ENCODE assay signal across 15 cellular contexts in the genomic region with DNA sequence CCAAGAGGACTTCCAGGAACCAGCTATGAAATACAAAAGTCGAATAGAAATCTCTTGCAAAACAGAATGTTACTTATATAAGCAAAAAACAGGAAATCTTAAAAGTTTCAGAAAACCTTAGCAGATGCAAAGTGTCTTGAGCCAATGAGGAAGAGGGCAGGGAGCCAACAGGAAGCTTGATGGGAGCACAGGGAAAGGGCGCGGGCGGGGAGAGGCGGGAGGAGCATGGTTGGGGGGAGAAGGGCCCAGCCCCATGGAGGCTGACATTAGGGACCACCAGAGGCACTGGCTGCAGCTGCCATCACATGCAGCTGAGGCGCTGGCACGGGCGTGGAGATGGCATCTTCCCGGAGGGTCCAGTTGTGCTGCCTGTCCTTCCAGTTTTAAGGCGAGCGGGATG.
DNase-seq lines count a peak whose midpoint lies in the region; ATAC-seq and TF ChIP-seq lines count a peak whose summit lies in the region.
"Had no signal": no experiment of that assay in that cellular context is flagged by ENCODE, and none has a peak within 500 bp of the region (broad histone marks: within the 10 kb centered on the region; RNA-seq: fewer than 3 reads in every experiment).

No MANE protein-coding gene starts in this region.

- H3K4me3 Mint-ChIP-seq in activated CD4-positive, alpha-beta T cell treated with anti-CD3 and anti-CD28 coated beads, Interleukin-2, amount 10 ng/mL, durations not matched to agents 7 days and 5 days, result no peak overlapping the region

- peak in 3 of 4 donors; percentile 63 to 91 (median 66) for ATAC-seq in heart left ventricle

- no peak overlapping the region for H3K4me3 ChIP-seq in LNCaP clone FGC (ENCODE audit: low read depth, low read length)
- no peak overlapping the region for H3K4me3 ChIP-seq in heart left ventricle
- H3K4me3 ChIP-seq in lower leg skin (ENCODE audit: low read depth, poor library complexity, severe bottlenecking), result no peak overlapping the region
- H3K4me3 ChIP-seq in testis, result no peak overlapping the region
- no peak overlapping the region for H3K4me3 ChIP-seq in A673 (ENCODE audit: low read depth, low read length, poor library complexity, severe bottlenecking)
- H3K4me3 ChIP-seq: MG63 had no signal

- H3K36me3 ChIP-seq in heart left ventricle (no peaks in the 10 kb centered on the region), testis (ENCODE audit: low read depth, missing control alignments) (no peaks in the 10 kb centered on the region), A673 (ENCODE audit: insufficient read depth, low read length, poor library complexity, severe bottlenecking) (no peaks in the 10 kb centered on the region)
- H3K36me3 ChIP-seq: MG63 had no signal

- 46 to 63% (median 54%) methylated on average over 11 of the region's 11 CpGs for WGBS in heart left ventricle, 4 donors
- 24 to 31% methylated on average over 11 of the region's 11 CpGs for WGBS in lower leg skin, 2 donors
- 62 to 73% methylated on average over 11 of the region's 11 CpGs for WGBS in testis, 2 donors

- peaks cover 0 to 13% (median 5%) of the 10 kb centered on the region in 12 donors for H3K4me1 ChIP-seq in heart left ventricle
- H3K4me1 ChIP-seq in testis, result no peaks in the 10 kb centered on the region
- peaks cover 10% of the 10 kb centered on the region for H3K4me1 ChIP-seq in A673 (ENCODE audit: insufficient read depth, low read length, poor library complexity, severe bottlenecking)
- H3K4me1 ChIP-seq: Caco-2 had no signal

- TF ChIP-seq POLR2A in heart left ventricle (IDR thresholded peaks at IDR 0.05) (no peak), lower leg skin (IDR thresholded peaks at IDR 0.05) (no peak), testis (IDR thresholded peaks at IDR 0.05) (no peak)

- no peaks in the 10 kb centered on the region for H3K9me3 ChIP-seq in heart left ventricle
- no peaks in the 10 kb centered on the region for H3K9me3 ChIP-seq in testis
- H3K9me3 ChIP-seq in A673 (ENCODE audit: low read depth, low read length, poor library complexity, severe bottlenecking), result no peaks in the 10 kb centered on the region
- H3K9me3 ChIP-seq: Caco-2, MG63 had no signal

- H3K4me1 Mint-ChIP-seq in activated CD4-positive, alpha-beta T cell treated with anti-CD3 and anti-CD28 coated beads, Interleukin-2, amount 10 ng/mL, durations not matched to agents 7 days and 5 days, result no peaks in the 10 kb centered on the region

- H3K9me3 Mint-ChIP-seq in activated CD4-positive, alpha-beta T cell treated with anti-CD3 and anti-CD28 coated beads, Interleukin-2, amount 10 ng/mL, durations not matched to agents 7 days and 5 days, result no peaks in the 10 kb centered on the region

- H3K27ac ChIP-seq in heart left ventricle (peak overlapping the region in 4 of 12 donors; percentile 18 to 44 (median 36)), testis (no peak overlapping the region), A673 (ENCODE audit: low read depth, low read length, poor library complexity, severe bottlenecking) (no peak overlapping the region)

- intact Hi-C loops in heart left ventricle (cut with DNase I) (no loop called here), lower leg skin (cut with DNase I; ENCODE audit: low total_unique reads) (no loop called here), testis (cut with DNase I; ENCODE audit: low total_unique reads) (no loop called here), A673 (cut with micrococcal nuclease; ENCODE audit: unreplicated experiment) (no loop called here)

- CTCF ChIA-PET in activated CD4-positive, alpha-beta T cell treated with anti-CD3 and anti-CD28 coated beads, Interleukin-2, amount 10 ng/mL, durations not matched to agents 7 days and 5 days (lab: Charles Lee), result no interaction called here
- CTCF ChIA-PET in A673 (lab: Charles Lee), result no interaction called here

- DNase-seq in LNCaP clone FGC (ENCODE audit: low read depth) (peak; percentile 14), heart left ventricle (peak; percentile 64 to 76 (median 71)), lower leg skin (ENCODE audit: low spot score in 2 of 2) (peak; percentile 40 to 93), testis (peak; percentile 46), UCSD-AML1 (lab: John Stamatoyannopoulos, UW; ENCODE audit: unreplicated experiment) (no peak), A673 (ENCODE audit: low spot score) (no peak)
- no peak for DNase-seq in activated CD4-positive, alpha-beta T cell treated with anti-CD3 and anti-CD28 coated beads, Interleukin-2, amount 10 ng/mL, durations not matched to agents 7 days and 5 days
- DNase-seq: Caco-2, H7, MG63, NCI-H1105, NCI-H187, NCI-H226, NCI-H524 treated with DMSO at 0.1 percent for 48 hours, SHP77 treated with DMSO at 0.1 percent for 48 hours had no signal

- POLR2A ChIA-PET in activated CD4-positive, alpha-beta T cell treated with anti-CD3 and anti-CD28 coated beads, Interleukin-2, amount 10 ng/mL, durations not matched to agents 7 days and 5 days (lab: Charles Lee), result no interaction called here
- POLR2A ChIA-PET in A673 (lab: Charles Lee; ENCODE audit: low non-redundant PET), result no interaction called here

- H3K27me3 ChIP-seq in heart left ventricle, result peaks cover 0 to 3% (median 0%) of the 10 kb centered on the region in 9 donors
- H3K27me3 ChIP-seq in testis, result no peaks in the 10 kb centered on the region
- H3K27me3 ChIP-seq in A673 (replicated peaks; ENCODE audit: insufficient read depth, low read depth, low read length, poor library complexity), result no peaks in the 10 kb centered on the region
- H3K27me3 ChIP-seq: MG63 had no signal

- no peaks in the 10 kb centered on the region for H3K36me3 Mint-ChIP-seq in activated CD4-positive, alpha-beta T cell treated with anti-CD3 and anti-CD28 coated beads, Interleukin-2, amount 10 ng/mL, durations not matched to agents 7 days and 5 days (ENCODE audit: low read depth)

- no peaks in the 10 kb centered on the region for H3K27me3 Mint-ChIP-seq in activated CD4-positive, alpha-beta T cell treated with anti-CD3 and anti-CD28 coated beads, Interleukin-2, amount 10 ng/mL, durations not matched to agents 7 days and 5 days

- TF ChIP-seq CTCF in LNCaP clone FGC (IDR thresholded peaks at IDR 0.05; ENCODE audit: control insufficient read depth, extremely low read depth, insufficient read depth), result no peak
- TF ChIP-seq CTCF in heart left ventricle (IDR thresholded peaks at IDR 0.05), result no peak
- no peak for TF ChIP-seq CTCF in lower leg skin (IDR thresholded peaks at IDR 0.05)
- TF ChIP-seq CTCF in testis (IDR thresholded peaks at IDR 0.05), result no peak
- no peak for TF ChIP-seq CTCF in A673 (conservative IDR thresholded peaks at IDR 0.05; ENCODE audit: low read depth, low read length)

- BruUV-seq in A673 (replicated peaks; lab: Mats Ljungman, UMichigan), result no TSS peak

- no peak overlapping the region for H3K27ac Mint-ChIP-seq in activated CD4-positive, alpha-beta T cell treated with anti-CD3 and anti-CD28 coated beads, Interleukin-2, amount 10 ng/mL, durations not matched to agents 7 days and 5 days

Comparison
In these comparisons a context has a peak if more than half of its experiments do, and no peak if none do; other contexts are left out.
1. DNase-seq: peak in LNCaP clone FGC (single experiment), heart left ventricle (5 of 5), lower leg skin (2 of 2) and testis (single experiment); none in UCSD-AML1 (single experiment), activated CD4-positive, alpha-beta T cell treated with anti-CD3 and anti-CD28 coated beads, Interleukin-2, amount 10 ng/mL, durations not matched to agents 7 days and 5 days (single experiment) and A673 (single experiment).